In the genomic region with DNA sequence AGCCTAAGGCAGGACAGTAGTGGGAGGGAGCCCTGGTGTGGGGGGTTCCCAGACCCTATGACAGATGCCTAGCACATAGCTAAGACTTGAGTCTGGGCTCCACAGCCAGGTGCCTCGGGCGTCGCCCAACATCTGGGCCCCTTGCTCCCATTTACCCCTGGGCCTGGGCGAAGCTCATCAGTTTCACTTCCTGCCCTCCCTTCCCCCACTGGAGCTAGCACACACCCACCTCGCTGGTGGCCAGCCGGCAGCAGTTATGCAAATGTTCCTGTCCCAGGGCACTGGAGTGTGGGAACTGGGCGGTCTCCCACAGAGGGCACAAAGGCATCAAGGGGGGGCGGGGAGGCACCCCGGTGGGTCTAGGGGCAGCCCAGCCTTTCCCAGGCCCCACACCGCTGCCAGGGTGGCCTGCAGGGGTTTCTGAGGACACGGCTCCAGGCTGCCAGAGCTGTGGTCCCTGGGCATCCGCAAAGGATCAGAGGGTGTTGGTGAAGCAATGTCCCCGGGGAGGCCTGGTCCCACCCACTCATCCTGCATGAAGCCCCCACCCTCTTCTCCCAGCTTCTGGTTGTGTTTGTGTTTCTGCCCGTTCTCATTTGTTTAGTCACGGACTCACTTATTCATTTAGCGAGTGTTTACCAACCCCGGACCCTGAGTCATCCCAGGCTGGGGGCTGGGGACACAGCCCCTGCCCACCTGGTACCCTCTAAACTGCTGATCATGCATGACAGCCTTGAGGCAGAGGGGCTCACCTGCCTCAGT, we compare ENCODE assay signal across 8 cellular contexts. TPM values are rescaled to one million over a fixed set of nuclear protein-coding genes. Genes with fewer than 3 reads are reported as not detected.
DNase-seq lines count a peak whose midpoint lies in the region; ATAC-seq and TF ChIP-seq lines count a peak whose summit lies in the region.

No MANE protein-coding gene starts in this region.

- H3K27ac ChIP-seq in prostate gland, result no peak overlapping the region

- ATAC-seq in GM19455 (IDR thresholded peaks at IDR 0.05; ENCODE audit: unreplicated experiment) (peak; percentile 73), HG03460 (IDR thresholded peaks at IDR 0.05; ENCODE audit: unreplicated experiment) (peak; percentile 74)

- H3K4me3 ChIP-seq in prostate gland, result no peak overlapping the region

- DNase-seq in GM10266 (ENCODE audit: extremely low spot score) (peak; percentile 81), SIG-M5 (lab: John Stamatoyannopoulos, UW) (peak; percentile 1), fibroblast of gingiva (ENCODE audit: low read depth) (peak; percentile 56), prostate gland (ENCODE audit: low spot score) (peak; percentile 43), cerebellar nuclear complex (lab: John Stamatoyannopoulos, UW) (no peak)
- no peak for DNase-seq in activated effector memory CD4-positive, alpha-beta T cell treated with anti-CD3 and anti-CD28 coated beads, Interleukin-2, amount 50 U/mL, for 16 hours

- H3K36me3 ChIP-seq in prostate gland, result no peaks in the 10 kb centered on the region

- H3K4me1 ChIP-seq in prostate gland (replicated peaks), result peaks cover 6% of the 10 kb centered on the region

- WGBS in prostate gland, result 37% methylated on average over 17 of the region's 17 CpGs

- intact Hi-C loops in prostate gland (cut with DNase I), result no loop called here

- TF ChIP-seq CTCF in GM10266 (IDR thresholded peaks at IDR 0.05; ENCODE audit: control insufficient read depth, insufficient read depth, low read depth, missing control alignments), result no peak
- TF ChIP-seq CTCF in prostate gland (IDR thresholded peaks at IDR 0.05), result no peak

- TF ChIP-seq POLR2A in prostate gland (IDR thresholded peaks at IDR 0.05), result no peak

- no peaks in the 10 kb centered on the region for H3K27me3 ChIP-seq in prostate gland (replicated peaks; ENCODE audit: insufficient read depth)

- no peaks in the 10 kb centered on the region for H3K9me3 ChIP-seq in prostate gland

RNA-seq across cellular contexts. Expression of a gene that starts 20.4 kb away (rescaled TPM):
- 10 to 100 TPM in 1 of 2 donors, 1 to 10 TPM in 1; 7.7 to 22.3 TPM for total RNA-seq in prostate gland

RNA-seq across cellular contexts. Expression of a gene that starts 49.1 kb away (rescaled TPM):
- under 1 TPM in 1 of 2 donors, not detected in 1; 0.85 TPM for total RNA-seq in prostate gland

Comparison
In these comparisons a context has a peak if more than half of its experiments do, and no peak if none do; other contexts are left out.
1. DNase-seq: peak in GM10266 (single experiment), SIG-M5 (single experiment), fibroblast of gingiva (single experiment) and prostate gland (single experiment); none in cerebellar nuclear complex (0 of 2) and activated effector memory CD4-positive, alpha-beta T cell treated with anti-CD3 and anti-CD28 coated beads, Interleukin-2, amount 50 U/mL, for 16 hours (single experiment).